33 cellular contexts compared by ENCODE assay signal in genomic region chr13:73335938-73336337, GRCh38.
DNase-seq lines count a peak whose midpoint lies in the region; ATAC-seq and TF ChIP-seq lines count a peak whose summit lies in the region.
"Had no signal": no experiment of that assay in that cellular context is flagged by ENCODE, and none has a peak within 500 bp of the region (broad histone marks: within the 10 kb centered on the region; RNA-seq: fewer than 3 reads in every experiment).

No MANE protein-coding gene starts in this region.

- intact Hi-C loops in Calu3 (cut with micrococcal nuclease; ENCODE audit: unreplicated experiment), result loop anchor here (2.0 kb wide), 2 partner anchors 33 to 371 kb away; no protein-coding TSS in a partner anchor
- intact Hi-C loops in OCI-LY7 (cut with micrococcal nuclease; ENCODE audit: unreplicated experiment), result no loop called here

- H3K4me3 ChIP-seq in RWPE2 (ENCODE audit: severe bottlenecking), result no peak overlapping the region
- H3K4me3 ChIP-seq in fibroblast of pulmonary artery (replicated peaks; ENCODE audit: low read depth, low read length), result no peak overlapping the region
- H3K4me3 ChIP-seq in skin epidermis, result no peak overlapping the region
- H3K4me3 ChIP-seq in OCI-LY7 (ENCODE audit: low read depth, low read length, poor library complexity, severe bottlenecking), result no peak overlapping the region
- H3K4me3 ChIP-seq: cardiac muscle cell, gastrocnemius medialis, HAP-1, SJSA1, spleen, thoracic aorta, vagina had no signal

- H3K79me2 ChIP-seq in OCI-LY7 (ENCODE audit: insufficient read depth, low read depth, low read length), result no peaks in the 10 kb centered on the region
- H3K79me2 ChIP-seq: parathyroid adenoma had no signal

- H3K9me3 ChIP-seq in RWPE2 (ENCODE audit: severe bottlenecking), result no peaks in the 10 kb centered on the region
- H3K9me3 ChIP-seq in OCI-LY7 (ENCODE audit: low read length), result no peaks in the 10 kb centered on the region
- H3K9me3 ChIP-seq: gastrocnemius medialis, HAP-1, SJSA1, thoracic aorta, vagina had no signal

- ATAC-seq in RWPE2 (ENCODE audit: low read depth) (no peak), GM19023 (IDR thresholded peaks at IDR 0.05; ENCODE audit: unreplicated experiment) (no peak)
- no peak for ATAC-seq in activated CD8-positive, alpha-beta memory T cell treated with anti-CD3 and anti-CD28 coated beads, Interleukin-2, amount 10 ng/mL, durations not matched to agents 7 days and 5 days
- ATAC-seq: gastrocnemius medialis, left cardiac atrium, T-cell had no signal

- no peak overlapping the region for H2AFZ ChIP-seq in OCI-LY7 (ENCODE audit: low read length)
- H2AFZ ChIP-seq: parathyroid adenoma had no signal

- peaks cover 4% of the 10 kb centered on the region for H3K36me3 Mint-ChIP-seq in Calu3 (ENCODE audit: insufficient read depth, unreplicated experiment)
- no peaks in the 10 kb centered on the region for H3K36me3 Mint-ChIP-seq in activated CD8-positive, alpha-beta memory T cell treated with anti-CD3 and anti-CD28 coated beads, Interleukin-2, amount 10 ng/mL, durations not matched to agents 7 days and 5 days
- H3K36me3 Mint-ChIP-seq: activated naive CD8-positive, alpha-beta T cell; T-cell had no signal

- H3K9me2 ChIP-seq in OCI-LY7 (ENCODE audit: insufficient read depth, low read length), result no peaks in the 10 kb centered on the region

- POLR2A ChIA-PET in OCI-LY7 (lab: Charles Lee), result no interaction called here

- H3K4me1 ChIP-seq in RWPE2 (ENCODE audit: insufficient read depth, poor library complexity, severe bottlenecking) (peaks cover 69% of the 10 kb centered on the region), OCI-LY7 (ENCODE audit: insufficient read depth, low read length, poor library complexity, severe bottlenecking) (no peaks in the 10 kb centered on the region)
- H3K4me1 ChIP-seq: gastrocnemius medialis, HAP-1, parathyroid adenoma, spleen had no signal

- no peaks in the 10 kb centered on the region for H3K27me3 ChIP-seq in RWPE2 (ENCODE audit: insufficient read depth, poor library complexity, severe bottlenecking)
- H3K27me3 ChIP-seq: cardiac muscle cell, gastrocnemius medialis, SJSA1, spleen, vagina had no signal

- no peaks in the 10 kb centered on the region for H3K27me3 Mint-ChIP-seq in Calu3 (ENCODE audit: unreplicated experiment)
- no peaks in the 10 kb centered on the region for H3K27me3 Mint-ChIP-seq in activated CD8-positive, alpha-beta memory T cell treated with anti-CD3 and anti-CD28 coated beads, Interleukin-2, amount 10 ng/mL, durations not matched to agents 7 days and 5 days
- H3K27me3 Mint-ChIP-seq: activated naive CD8-positive, alpha-beta T cell; T-cell had no signal

- H4K20me1 ChIP-seq in OCI-LY7 (ENCODE audit: insufficient read depth, low read length), result no peaks in the 10 kb centered on the region

- CTCF ChIA-PET in Calu3 (lab: Charles Lee), result no interaction called here
- CTCF ChIA-PET in OCI-LY7 (lab: Charles Lee; ENCODE audit: unreplicated experiment), result no interaction called here
- CTCF ChIA-PET in activated CD8-positive, alpha-beta memory T cell treated with anti-CD3 and anti-CD28 coated beads, Interleukin-2, amount 10 ng/mL, durations not matched to agents 7 days and 5 days (lab: Charles Lee), result no interaction called here

- TF ChIP-seq CTCF in Calu3 (IDR thresholded peaks at IDR 0.05; ENCODE audit: unreplicated experiment) (no peak), RWPE2 (IDR thresholded peaks at IDR 0.05; ENCODE audit: poor library complexity, severe bottlenecking) (no peak), fibroblast of pulmonary artery (IDR thresholded peaks at IDR 0.05; ENCODE audit: low read length, missing control alignments) (no peak), OCI-LY7 (conservative IDR thresholded peaks at IDR 0.05; ENCODE audit: low read length) (no peak)

- peak overlapping the region; percentile 97 for H3K27ac Mint-ChIP-seq in Calu3 (ENCODE audit: unreplicated experiment)
- no peak overlapping the region for H3K27ac Mint-ChIP-seq in activated CD8-positive, alpha-beta memory T cell treated with anti-CD3 and anti-CD28 coated beads, Interleukin-2, amount 10 ng/mL, durations not matched to agents 7 days and 5 days
- H3K27ac Mint-ChIP-seq: activated naive CD8-positive, alpha-beta T cell; T-cell had no signal

- no peaks in the 10 kb centered on the region for H3K4me1 Mint-ChIP-seq in Calu3 (ENCODE audit: low read depth, unreplicated experiment)
- H3K4me1 Mint-ChIP-seq in activated CD8-positive, alpha-beta memory T cell treated with anti-CD3 and anti-CD28 coated beads, Interleukin-2, amount 10 ng/mL, durations not matched to agents 7 days and 5 days, result peaks cover 6% of the 10 kb centered on the region
- H3K4me1 Mint-ChIP-seq: neural crest cell, T-cell had no signal

- H3K36me3 ChIP-seq in RWPE2 (ENCODE audit: low read depth), result no peaks in the 10 kb centered on the region
- H3K36me3 ChIP-seq in OCI-LY7 (ENCODE audit: insufficient read depth, low read length), result no peaks in the 10 kb centered on the region
- H3K36me3 ChIP-seq: cardiac muscle cell, gastrocnemius medialis, HAP-1, SJSA1, spleen, thoracic aorta, vagina had no signal

- no peak overlapping the region for H3K4me2 ChIP-seq in OCI-LY7 (ENCODE audit: low read length)

- no TSS peak for BruUV-seq in Calu3 (replicated peaks; lab: Mats Ljungman, UMichigan)
- no TSS peak for BruUV-seq in OCI-LY7 (replicated peaks; lab: Mats Ljungman, UMichigan)

- no peak overlapping the region for H3K4me3 Mint-ChIP-seq in Calu3 (ENCODE audit: low read depth, unreplicated experiment)
- H3K4me3 Mint-ChIP-seq in activated CD8-positive, alpha-beta memory T cell treated with anti-CD3 and anti-CD28 coated beads, Interleukin-2, amount 10 ng/mL, durations not matched to agents 7 days and 5 days, result no peak overlapping the region
- H3K4me3 Mint-ChIP-seq: activated naive CD8-positive, alpha-beta T cell; neural crest cell; T-cell had no signal

- peak overlapping the region; percentile 100 for H3K27ac ChIP-seq in RWPE2 (ENCODE audit: poor library complexity, severe bottlenecking)
- H3K27ac ChIP-seq in skin epidermis, result peak overlapping the region in 14 of 21 experiments; percentile 25 to 78 (median 56)
- H3K27ac ChIP-seq in OCI-LY7 (ENCODE audit: low read depth, low read length, poor library complexity, severe bottlenecking), result no peak overlapping the region
- H3K27ac ChIP-seq: cardiac muscle cell, gastrocnemius medialis, HL-60, parathyroid adenoma, spleen, thoracic aorta, vagina had no signal

- H3K9me3 Mint-ChIP-seq in Calu3 (ENCODE audit: low read depth, unreplicated experiment), result no peaks in the 10 kb centered on the region
- H3K9me3 Mint-ChIP-seq in activated CD8-positive, alpha-beta memory T cell treated with anti-CD3 and anti-CD28 coated beads, Interleukin-2, amount 10 ng/mL, durations not matched to agents 7 days and 5 days (ENCODE audit: low read depth), result no peaks in the 10 kb centered on the region

- DNase-seq in Calu3 (peak; percentile 30), RWPE2 (ENCODE audit: low spot score) (no peak), fibroblast of pulmonary artery (ENCODE audit: low read depth) (peak; percentile 12), OCI-LY7 (ENCODE audit: low spot score) (no peak), NCI-H2227 (lab: John Stamatoyannopoulos, UW; ENCODE audit: unreplicated experiment) (no peak)
- no peak for DNase-seq in activated CD8-positive, alpha-beta memory T cell treated with anti-CD3 and anti-CD28 coated beads, Interleukin-2, amount 10 ng/mL, durations not matched to agents 7 days and 5 days
- DNase-seq: activated CD4-positive, alpha-beta T cell treated with anti-CD3 and anti-CD28 coated beads for 48 hours; activated CD8-positive, alpha-beta memory T cell treated with anti-CD3 and anti-CD28 coated beads for 24 hours; activated effector memory CD4-positive, alpha-beta T cell treated with anti-CD3 and anti-CD28 coated beads, Interleukin-2, amount 50 U/mL, for 16 hours; activated T-cell treated with anti-CD3 and anti-CD28 coated beads, Interleukin-2, amount 50 U/mL, for 1 hour; anterior cingulate cortex; effector CD8-positive, alpha-beta T cell; gastrocnemius medialis; left cardiac atrium; NCI-H1417; NCI-H2029 treated with DMSO at 0.1 percent for 48 hours; NCI-H526 treated with DMSO at 0.1 percent for 48 hours; retina; spleen; stimulated activated CD4-positive, alpha-beta T cell treated with anti-CD3 and anti-CD28 coated beads, Interleukin-2, amount 100 ng/mL, for 24 hours; stimulated activated naive CD8-positive, alpha-beta T cell treated with anti-CD3 and anti-CD28 coated beads, Interleukin-15, Interleukin-2, amounts not matched to agents 100 U/mL and 50 U/mL, for 24 hours; T-cell had no signal

Comparison
In these comparisons a context has a peak if more than half of its experiments do, and no peak if none do; other contexts are left out.
1. DNase-seq: peak in Calu3 (single experiment) and fibroblast of pulmonary artery (single experiment); none in RWPE2 (single experiment), OCI-LY7 (single experiment), activated CD8-positive, alpha-beta memory T cell treated with anti-CD3 and anti-CD28 coated beads, Interleukin-2, amount 10 ng/mL, durations not matched to agents 7 days and 5 days (single experiment) and NCI-H2227 (single experiment).